16 cellular contexts compared by ENCODE assay signal in the genomic region with DNA sequence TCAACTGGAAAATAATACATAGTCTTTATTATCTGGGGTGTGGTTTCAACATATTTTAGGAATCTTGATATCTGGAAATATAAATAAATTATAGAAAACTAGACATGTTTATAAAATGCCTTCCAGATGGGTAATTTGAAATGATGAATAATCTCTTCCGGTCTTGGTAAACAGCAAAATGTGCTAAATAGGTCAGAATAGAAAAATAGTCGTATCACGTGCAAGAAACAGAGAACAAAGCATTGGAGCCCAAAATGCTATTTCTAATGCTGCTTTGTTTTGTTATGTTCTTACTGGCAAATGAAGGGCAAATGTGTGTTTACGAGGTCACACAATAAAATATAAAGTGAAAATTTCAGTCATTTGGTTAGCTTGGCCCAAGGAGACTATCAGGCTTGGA. TPM values are rescaled to one million over a fixed set of nuclear protein-coding genes. Genes with fewer than 3 reads are reported as not detected.
DNase-seq lines count a peak whose midpoint lies in the region; ATAC-seq, FAIRE-seq and TF ChIP-seq lines count a peak whose summit lies in the region.
"Had no signal": no experiment of that assay in that cellular context is flagged by ENCODE, and none has a peak within 500 bp of the region (broad histone marks: within the 10 kb centered on the region; RNA-seq: fewer than 3 reads in every experiment).

No MANE protein-coding gene starts in this region.

- H2AFZ ChIP-seq in Karpas-422 (ENCODE audit: low read length): peak overlapping the region; percentile 28; the same call in 1 of the 2 replicates
- H2AFZ ChIP-seq in osteoblast (ENCODE audit: low read length): no peak overlapping the region

- TF ChIP-seq CTCF in AG04450 (IDR thresholded peaks at IDR 0.05; ENCODE audit: low read depth, low read length) (no peak), osteoblast (IDR thresholded peaks at IDR 0.05; ENCODE audit: extremely low read depth, low read depth, low read length) (no peak)

- H3K4me3 ChIP-seq in AG04450 (ENCODE audit: low read depth, low read length) (no peak overlapping the region), Karpas-422 (ENCODE audit: low read length) (no peak overlapping the region), osteoblast (ENCODE audit: insufficient read depth, low read length) (no peak overlapping the region)
- H3K4me3 ChIP-seq: mucosa of descending colon had no signal

- H3K27ac ChIP-seq in AG04450 (ENCODE audit: low read depth, low read length): peak overlapping the region; percentile 92
- no peak overlapping the region for H3K27ac ChIP-seq in Karpas-422 (ENCODE audit: low read length)
- H3K27ac ChIP-seq in osteoblast (ENCODE audit: low read depth, low read length): peak overlapping the region; percentile 97

- H3K9me3 ChIP-seq in AG04450 (ENCODE audit: control insufficient read depth, insufficient read depth, low read length): no peaks in the 10 kb centered on the region; the same call in 1 of the 2 replicates
- H3K9me3 ChIP-seq in Karpas-422 (ENCODE audit: low read length): no peaks in the 10 kb centered on the region
- H3K9me3 ChIP-seq in osteoblast (ENCODE audit: low read depth, low read length): no peaks in the 10 kb centered on the region
- H3K9me3 ChIP-seq: BE2C, mucosa of descending colon had no signal

- no peaks in the 10 kb centered on the region for H3K36me3 ChIP-seq in Karpas-422 (ENCODE audit: insufficient read depth, low read length)
- H3K36me3 ChIP-seq in osteoblast (ENCODE audit: insufficient read depth, low read length): no peaks in the 10 kb centered on the region
- H3K36me3 ChIP-seq: BE2C had no signal

- no peaks in the 10 kb centered on the region for H3K9me2 ChIP-seq in Karpas-422 (replicated peaks; ENCODE audit: insufficient read depth, low read length)

- CTCF ChIA-PET in AG04450 (lab: Charles Lee): interaction anchor here (4.7 kb wide), 1 partner anchor 28 kb away, joined by 18 read pairs; no protein-coding TSS in a partner anchor

- no peak overlapping the region for H3K9ac ChIP-seq in Karpas-422 (ENCODE audit: low read length)

- DNase-seq in AG04450 (ENCODE audit: low read depth, low spot score) (no peak), Karpas-422 (no peak), osteoblast (ENCODE audit: insufficient read length, low spot score, missing footprints) (no peak), HUDEP-2 (lab: John Stamatoyannopoulos, UW; ENCODE audit: unreplicated experiment in 76 of 76) (no peak)
- no peak for DNase-seq in stimulated activated CD4-positive, alpha-beta T cell treated with anti-CD3 and anti-CD28 coated beads, Interleukin-4, amount 100 ng/mL, for 4 hours
- DNase-seq: activated CD4-positive, alpha-beta T cell treated with anti-CD3 and anti-CD28 coated beads, Interleukin-2, amount 50 U/mL, for 48 hours; BE2C; GDM1; mucosa of descending colon; NCI-H1436; NCI-H524 treated with DMSO at 0.1 percent for 48 hours; posterior cingulate gyrus; stimulated activated CD4-positive, alpha-beta T cell treated with anti-CD3 and anti-CD28 coated beads, Interleukin-2, amount 100 ng/mL, for 24 hours had no signal

- H3K4me1 ChIP-seq in Karpas-422 (ENCODE audit: low read length) (peaks cover 68% of the 10 kb centered on the region), osteoblast (ENCODE audit: insufficient read depth, low read length) (peaks cover 52% of the 10 kb centered on the region)
- H3K4me1 ChIP-seq: BE2C had no signal

- H3K4me2 ChIP-seq in Karpas-422 (ENCODE audit: low read depth, low read length, poor library complexity, severe bottlenecking): no peak overlapping the region
- no peak overlapping the region for H3K4me2 ChIP-seq in osteoblast (ENCODE audit: insufficient read depth, low read length)

- H3K79me2 ChIP-seq in Karpas-422 (ENCODE audit: low read length): no peaks in the 10 kb centered on the region
- no peaks in the 10 kb centered on the region for H3K79me2 ChIP-seq in osteoblast (ENCODE audit: insufficient read depth, low read length)

- POLR2A ChIA-PET in AG04450 (lab: Yijun Ruan, JAX): no interaction called here

- H3K27me3 ChIP-seq in AG04450 (ENCODE audit: control insufficient read depth, insufficient read depth, low read length) (no peaks in the 10 kb centered on the region), Karpas-422 (ENCODE audit: low read length) (no peaks in the 10 kb centered on the region), osteoblast (ENCODE audit: insufficient read depth, low read length) (no peaks in the 10 kb centered on the region)

- no peaks in the 10 kb centered on the region for H4K20me1 ChIP-seq in Karpas-422 (ENCODE audit: insufficient read depth, low read depth, low read length)
- H4K20me1 ChIP-seq in osteoblast (ENCODE audit: insufficient read depth, low read length): no peaks in the 10 kb centered on the region

- ATAC-seq in GM19328 (IDR thresholded peaks at IDR 0.05; ENCODE audit: unreplicated experiment) (no peak), GM18502 (IDR thresholded peaks at IDR 0.05; ENCODE audit: poor library complexity, unreplicated experiment) (no peak)
- ATAC-seq: mucosa of descending colon had no signal

- peak; percentile 92 for FAIRE-seq in endometrium (lab: Jason Lieb, UNC)

RNA-seq across cellular contexts. Expression of gene RIN2, which starts 55.8 kb away (rescaled TPM):
- 56.0 and 60.8 TPM in 2 replicates for polyA plus RNA-seq in AG04450 (2011; rRNA removed)
- polyA minus RNA-seq in AG04450 (2011; rRNA and poly(A)+ RNA removed): 187 and 211 TPM in 2 replicates
- 1.7 and 3.3 TPM in 2 replicates for total RNA-seq in Karpas-422 (2014; rRNA removed; shearing (Covaris generic); ENCODE audit: low replicate concordance)
- total RNA-seq in osteoblast: 55.7 and 63.6 TPM in 2 replicates

Comparison
In these comparisons a context has a peak if more than half of its experiments do, and no peak if none do; other contexts are left out.
1. RNA of gene RIN2, which starts 55.8 kb away (total RNA-seq): 55.7 to 63.6 TPM in osteoblast; 1.7 to 3.3 TPM in Karpas-422; every median in the first group is over 10 times any median in the second.